Comparison of ENCODE assay signal across 8 cellular contexts in genomic region chr1:156193488-156194299, GRCh38. TPM values are rescaled to one million over a fixed set of nuclear protein-coding genes. Genes with fewer than 3 reads are reported as not detected.
A peak's percentile ranks its signal among the peaks of the same experiment; 100 is the strongest.
DNase-seq lines count a peak whose midpoint lies in the region; ATAC-seq, FAIRE-seq and TF ChIP-seq lines count a peak whose summit lies in the region.

TSS of gene SLC25A44 (plus strand) at chr1:156194104. CDS start at chr1:156199848, 5,744 bp downstream.

- TF ChIP-seq RAD21 in IMR-90 (IDR thresholded peaks at IDR 0.05; ENCODE audit: low read length) = no peak

- H3K4me2 ChIP-seq in IMR-90 (ENCODE audit: low read depth, low read length) (peak within 1 kb of the TSS; percentile 79), endothelial cell of umbilical vein (ENCODE audit: insufficient read depth, low read length) (peak within 1 kb of the TSS; percentile 81)

- peak within 1 kb of the TSS; percentile 48 for H4K91ac ChIP-seq in IMR-90 (ENCODE audit: insufficient read depth, low read depth, low read length)

- H3K9me3 ChIP-seq in IMR-90 (ENCODE audit: control insufficient read depth, insufficient read depth, low read length) (no peaks in the 10 kb centered on the region), endothelial cell of umbilical vein (replicated peaks; ENCODE audit: control insufficient read depth, insufficient read depth, low read length) (no peaks in the 10 kb centered on the region)

- TF ChIP-seq CTCF in IMR-90 (conservative IDR thresholded peaks at IDR 0.05; ENCODE audit: low read depth, low read length) (peak; percentile 61), endothelial cell of umbilical vein (IDR thresholded peaks at IDR 0.05; ENCODE audit: extremely low read depth in 1 of 2, insufficient read depth in 1 of 2, low read depth in 1 of 2, low read length in 2 of 2) (peak; percentile 27 to 53)

- peak within 1 kb of the TSS; percentile 93 for H2AFZ ChIP-seq in IMR-90 (replicated peaks; ENCODE audit: low read length, poor library complexity)
- peak within 1 kb of the TSS; percentile 72 for H2AFZ ChIP-seq in endothelial cell of umbilical vein (ENCODE audit: low read depth, low read length)

- peak within 1 kb of the TSS; percentile 82 for H3K9ac ChIP-seq in IMR-90 (ENCODE audit: low read depth, low read length)
- H3K9ac ChIP-seq in endothelial cell of umbilical vein (replicated peaks; ENCODE audit: extremely low read depth, insufficient read depth, low read length) = peak within 1 kb of the TSS; percentile 88

- H4K5ac ChIP-seq in IMR-90 (ENCODE audit: low read depth, low read length) = peak within 1 kb of the TSS; percentile 62

- no peak within 1 kb of the TSS for H2BK20ac ChIP-seq in IMR-90 (ENCODE audit: low read depth, low read length)

- peaks cover 39% of the 10 kb centered on the region for H3K79me2 ChIP-seq in endothelial cell of umbilical vein (ENCODE audit: control insufficient read depth, insufficient read depth, low read length)

- ATAC-seq in GM21528 (IDR thresholded peaks at IDR 0.05; ENCODE audit: low FRiP score, unreplicated experiment) (peak; percentile 87), IMR-90 (ENCODE audit: low read depth) (peak; percentile 99)

- peak within 1 kb of the TSS; percentile 86 for H3K4ac ChIP-seq in IMR-90 (ENCODE audit: low read depth, low read length)

- peak; percentile 100 for DNase-seq in DMS153 (lab: John Stamatoyannopoulos, UW)
- DNase-seq in IMR-90 = peak; percentile 99
- DNase-seq in OCI-M1 (lab: John Stamatoyannopoulos, UW) = peak; percentile 100
- peak; percentile 96 for DNase-seq in activated T-cell treated with anti-CD3 and anti-CD28 coated beads for 24 hours (ENCODE audit: low read depth)
- DNase-seq in endothelial cell of umbilical vein (ENCODE audit: low read depth, low spot score) = peak; percentile 100
- peak; percentile 99 for DNase-seq in midbrain (lab: John Stamatoyannopoulos, UW)
- DNase-seq in stimulated activated CD8-positive, alpha-beta memory T cell treated with anti-CD3 and anti-CD28 coated beads, Interleukin-2, amount 100 ng/mL, for 1 hour (ENCODE audit: low read depth in 2 of 2) = peak; percentile 89 to 94

- peak within 1 kb of the TSS; percentile 57 for H2BK5ac ChIP-seq in IMR-90 (ENCODE audit: low read depth, low read length, poor library complexity, severe bottlenecking)

- H3K4me1 ChIP-seq in IMR-90 (ENCODE audit: control insufficient read depth, insufficient read depth, low read length) (no peaks in the 10 kb centered on the region), endothelial cell of umbilical vein (ENCODE audit: control insufficient read depth, extremely low read depth, insufficient read depth, low read length) (peaks cover 9% of the 10 kb centered on the region)

- H4K20me1 ChIP-seq in IMR-90 (ENCODE audit: insufficient read depth, low read length) (peaks cover 13% of the 10 kb centered on the region), endothelial cell of umbilical vein (replicated peaks; ENCODE audit: control insufficient read depth, extremely low read depth, insufficient read depth, low read length) (no peaks in the 10 kb centered on the region)

- peak within 1 kb of the TSS; percentile 20; the same call in 1 of the 2 replicates for H3K18ac ChIP-seq in IMR-90 (ENCODE audit: low read depth, low read length)

- H3K27me3 ChIP-seq in IMR-90 (ENCODE audit: control insufficient read depth, insufficient read depth, low read length) (no peaks in the 10 kb centered on the region), endothelial cell of umbilical vein (ENCODE audit: control insufficient read depth in 2 of 2, insufficient read depth in 2 of 2, low read length in 2 of 2) (no peaks in the 10 kb centered on the region)

- intact Hi-C loops in IMR-90 (cut with micrococcal nuclease) = loop anchor here (2.0 kb wide), 1 partner anchor 47 kb away; no protein-coding TSS in a partner anchor
- intact Hi-C loops in endothelial cell of umbilical vein (cut with micrococcal nuclease) = loop anchor here (1.0 to 5.0 kb wide), 4 partner anchors 20 to 47 kb away; partner anchors contain the start of gene PMF1

- in situ Hi-C loops in IMR-90 (cut with MboI; ENCODE audit: low sequenced_read_pairs) = no loop called here

- peak within 1 kb of the TSS; percentile 89 for H2AK9ac ChIP-seq in IMR-90 (replicated peaks; ENCODE audit: low read depth, low read length, poor library complexity)

- peak within 1 kb of the TSS; percentile 93 for H3K23ac ChIP-seq in IMR-90 (ENCODE audit: low read depth, low read length)

- H2BK15ac ChIP-seq in IMR-90 (ENCODE audit: low read depth, low read length) = peak within 1 kb of the TSS; percentile 57; the same call in 1 of the 3 replicates

- H3K27ac ChIP-seq in IMR-90 (ENCODE audit: insufficient read depth, low read length) (peak within 1 kb of the TSS; percentile 68), endothelial cell of umbilical vein (ENCODE audit: insufficient read depth, low read depth, low read length) (peak within 1 kb of the TSS; percentile 86)

- peak within 1 kb of the TSS; percentile 72 for H3K56ac ChIP-seq in IMR-90 (ENCODE audit: extremely low read depth, insufficient read depth, low read length)

- POLR2A ChIA-PET in IMR-90 (lab: Charles Lee; ENCODE audit: unreplicated experiment) (interaction anchor here (0.5 to 1.5 kb wide), 4 partner anchors 16 to 217 kb away, joined by 3 to 16 read pairs (median 4); partner anchors contain the start of gene PMF1), endothelial cell of umbilical vein (lab: Charles Lee) (interaction anchor here (0.5 to 2.1 kb wide), 3 partner anchors 17 to 35 kb away, joined by 3 to 10 read pairs (median 3); partner anchors contain the start of gene PMF1)

- peak; percentile 92 for TF ChIP-seq POLR2A in IMR-90 (IDR thresholded peaks at IDR 0.05; ENCODE audit: low read depth, low read length)
- TF ChIP-seq POLR2A in endothelial cell of umbilical vein (IDR thresholded peaks at IDR 0.05; ENCODE audit: low read depth, low read length) = peak; percentile 85

- H3K9me1 ChIP-seq in IMR-90 (ENCODE audit: insufficient read depth, low read length) (peaks cover 12% of the 10 kb centered on the region), endothelial cell of umbilical vein (replicated peaks; ENCODE audit: control insufficient read depth, extremely low read depth, insufficient read depth, low read length) (no peaks in the 10 kb centered on the region)

- peak within 1 kb of the TSS; percentile 93 for H2AK5ac ChIP-seq in IMR-90 (ENCODE audit: low read depth, low read length)

- H3K14ac ChIP-seq in IMR-90 (replicated peaks; ENCODE audit: low read depth, low read length) = peak within 1 kb of the TSS; percentile 87

- 0% methylated on average over 10 of the region's 59 CpGs; no CpG with 5 or more reads in 1 of the 2 experiments for WGBS in IMR-90 (ENCODE audit: extremely low coverage in 2 of 2, insufficient read length in 1 of 2), 2 experiments

- H3K36me3 ChIP-seq in IMR-90 (ENCODE audit: control insufficient read depth, insufficient read depth, low read length) = peaks cover 7% of the 10 kb centered on the region; the same call in 1 of the 2 replicates
- H3K36me3 ChIP-seq in endothelial cell of umbilical vein (ENCODE audit: control insufficient read depth in 2 of 2, extremely low read depth in 1 of 2, insufficient read depth in 2 of 2, low read length in 2 of 2) = no peaks in the 10 kb centered on the region

- H3K79me1 ChIP-seq in IMR-90 (ENCODE audit: low read depth in 1 of 2, low read length in 2 of 2) = peaks cover 22 to 45% of the 10 kb centered on the region in 2 experiments

- dilution Hi-C loops in IMR-90 (cut with HindIII; ENCODE audit: low sequenced_read_pairs, unreplicated experiment) = no loop called here
- dilution Hi-C loops in endothelial cell of umbilical vein (cut with MboI; ENCODE audit: extremely low pct_ligation_motif_present, low sequenced_read_pairs) = no loop called here

- H4K8ac ChIP-seq in IMR-90 (ENCODE audit: low read depth in 2 of 2, low read length in 2 of 2) = peak within 1 kb of the TSS; percentile 84 to 94

- BruUV-seq in IMR-90 (replicated peaks; lab: Mats Ljungman, UMichigan) (TSS peak; percentile 77), endothelial cell of umbilical vein (replicated peaks; lab: Mats Ljungman, UMichigan) (TSS peak; percentile 93)

- peak within 1 kb of the TSS; percentile 60 for H3K4me3 ChIP-seq in IMR-90 (ENCODE audit: insufficient read depth, low read depth, low read length)
- H3K4me3 ChIP-seq in endothelial cell of umbilical vein (replicated peaks in 1 of 3; ENCODE audit: insufficient read depth in 1 of 3, low read depth in 1 of 3, low read length in 3 of 3) = peak within 1 kb of the TSS; percentile 33 to 86 (median 64)

- CTCF ChIA-PET in IMR-90 (lab: Yijun Ruan, JAX) = interaction anchor here (0.7 kb wide), 1 partner anchor 103 kb away, joined by 6 read pairs; no protein-coding TSS in a partner anchor
- CTCF ChIA-PET in endothelial cell of umbilical vein (lab: Charles Lee) = interaction anchor here (0.6 to 2.9 kb wide), 11 partner anchors 19 to 141 kb away, joined by 3 to 20 read pairs (median 4); partner anchors contain the start of gene PMF1

- FAIRE-seq in endothelial cell of umbilical vein (lab: Jason Lieb, UNC) = peak; percentile 100

- H2BK120ac ChIP-seq in IMR-90 (ENCODE audit: low read depth, low read length) = peak within 1 kb of the TSS; percentile 53

TF ChIP-seq in endothelial cell of umbilical vein, 7 proteins besides CTCF, POLR2A, EP300 and RAD21:
- TF ChIP-seq MYC (IDR thresholded peaks at IDR 0.05; ENCODE audit: low read depth, low read length) = no peak
- TF ChIP-seq POLR2AphosphoS5 (IDR thresholded peaks at IDR 0.05; ENCODE audit: insufficient read depth, low read depth, low read length) = peak; percentile 85
- TF ChIP-seq JUN (IDR thresholded peaks at IDR 0.05; ENCODE audit: borderline replicate concordance, insufficient read depth, insufficient read length, low read depth) = peak; percentile 59
- peak; percentile 32 for TF ChIP-seq FOS (IDR thresholded peaks at IDR 0.05; ENCODE audit: borderline replicate concordance, insufficient read depth, low read length)

RNA-seq across cellular contexts. Expression of gene SLC25A44, which starts in this region (rescaled TPM):
- total RNA-seq in IMR-90 (2012; rRNA removed) (12.7 and 12.8 TPM in 2 replicates), endothelial cell of umbilical vein (24.0 and 26.3 TPM in 2 replicates)
- polyA plus RNA-seq in IMR-90 (2012; rRNA removed) (19.7 and 20.2 TPM in 2 replicates), endothelial cell of umbilical vein (30.2 and 30.6 TPM in 2 replicates)
- polyA plus RNA-seq in IMR-90 (2012; cell fraction: cytosol; rRNA removed) = 10.9 and 12.2 TPM in 2 replicates
- 12.2 and 20.8 TPM in 2 replicates for polyA plus RNA-seq in IMR-90 (2012; cell fraction: nucleus; rRNA removed; ENCODE audit: low replicate concordance)
- polyA plus RNA-seq in endothelial cell of umbilical vein (2011; cell fraction: cytosol; rRNA removed) = 25.9 and 28.4 TPM in 2 replicates
- 23.9 and 25.4 TPM in 2 replicates for polyA plus RNA-seq in endothelial cell of umbilical vein (2011; cell fraction: nucleus; rRNA removed)
- 19.5 and 23.2 TPM in 2 replicates for polyA plus RNA-seq in endothelial cell of umbilical vein (2012)
- polyA minus RNA-seq in endothelial cell of umbilical vein = 45.7 and 46.5 TPM in 2 replicates
- polyA minus RNA-seq in endothelial cell of umbilical vein (2011; cell fraction: cytosol; rRNA and poly(A)+ RNA removed) = 19.2 TPM
- 10.6 and 15.9 TPM in 2 replicates for polyA minus RNA-seq in endothelial cell of umbilical vein (2011; cell fraction: nucleus; rRNA and poly(A)+ RNA removed)

Comparison
In these comparisons a context has a peak if more than half of its experiments do, and no peak if none do; other contexts are left out.
1. Peak in every context shown above with its lines: DNase-seq, ATAC-seq, H3K4me3 ChIP-seq and H3K27ac ChIP-seq.